ENCODE assay signal across 21 cellular contexts in genomic region chr9:109286981-109287380, GRCh38. TPM values are rescaled to one million over a fixed set of nuclear protein-coding genes. Genes with fewer than 3 reads are reported as not detected.
A peak's percentile ranks its signal among the peaks of the same experiment; 100 is the strongest.
DNase-seq lines count a peak whose midpoint lies in the region; ATAC-seq, FAIRE-seq and TF ChIP-seq lines count a peak whose summit lies in the region.
"Had no signal": no experiment of that assay in that cellular context is flagged by ENCODE, and none has a peak within 500 bp of the region (broad histone marks: within the 10 kb centered on the region; RNA-seq: fewer than 3 reads in every experiment).

No MANE protein-coding gene starts in this region.

- intact Hi-C loops in left ventricle myocardium inferior (cut with micrococcal nuclease), result no loop called here
- intact Hi-C loops in thyroid gland (cut with DNase I), result no loop called here
- intact Hi-C loops in sciatic nerve (cut with DNase I), result no loop called here

- CTCF ChIA-PET in GM10248 (lab: Yijun Ruan, JAX), result interaction anchor here (1.2 to 1.7 kb wide), 3 partner anchors 10 to 183 kb away, joined by 4 to 5 read pairs (median 4); no protein-coding TSS in a partner anchor

- H3K36me3 ChIP-seq in astrocyte (ENCODE audit: insufficient read depth, low read length) (no peaks in the 10 kb centered on the region), left ventricle myocardium inferior (no peaks in the 10 kb centered on the region), thyroid gland (no peaks in the 10 kb centered on the region)

- H3K4me3 ChIP-seq in astrocyte (ENCODE audit: insufficient read depth, low read depth, low read length) (no peak overlapping the region), left ventricle myocardium inferior (no peak overlapping the region), thyroid gland (replicated peaks in 1 of 3) (no peak overlapping the region)
- H3K4me3 ChIP-seq: coronary artery had no signal

- peaks cover 5% of the 10 kb centered on the region for H3K4me1 Mint-ChIP-seq in astrocyte (ENCODE audit: low read depth, unreplicated experiment)
- H3K4me1 Mint-ChIP-seq: CD8-positive, alpha-beta memory T cell; memory B cell; natural killer cell; stimulated activated memory B cell treated with anti-CD40 and anti-IgM and Interleukin-4, amounts not matched to agents 10 μg/mL and 1 μg/mL and 100 μg/mL, for 72 hours had no signal

- FAIRE-seq in astrocyte (lab: Jason Lieb, UNC), result no peak

- H3K27me3 ChIP-seq in astrocyte (ENCODE audit: insufficient read depth, low read length) (no peaks in the 10 kb centered on the region), left ventricle myocardium inferior (ENCODE audit: low read depth) (no peaks in the 10 kb centered on the region), thyroid gland (no peaks in the 10 kb centered on the region)

- no peak for TF ChIP-seq POLR2A in thyroid gland (IDR thresholded peaks at IDR 0.05)

- H3K27ac ChIP-seq in astrocyte (ENCODE audit: low read depth, low read length) (peak overlapping the region; percentile 66), left ventricle myocardium inferior (replicated peaks) (peak overlapping the region; percentile 42), thyroid gland (peak overlapping the region in 2 of 3 donors; percentile 45 to 78)
- H3K27ac ChIP-seq: coronary artery had no signal

- H3K4me2 ChIP-seq in astrocyte (ENCODE audit: low read length), result peak overlapping the region; percentile 72

- H3K27me3 Mint-ChIP-seq in astrocyte (ENCODE audit: low read depth, unreplicated experiment), result peaks cover 5% of the 10 kb centered on the region
- H3K27me3 Mint-ChIP-seq: stimulated activated memory B cell treated with anti-CD40 and anti-IgM and Interleukin-4, amounts not matched to agents 10 μg/mL and 1 μg/mL and 100 μg/mL, for 72 hours; type B pancreatic cell had no signal

- no peak overlapping the region for H3K27ac Mint-ChIP-seq in astrocyte (ENCODE audit: unreplicated experiment)
- H3K27ac Mint-ChIP-seq: memory B cell; natural killer cell; stimulated activated memory B cell treated with anti-CD40 and anti-IgM and Interleukin-4, amounts not matched to agents 10 μg/mL and 1 μg/mL and 100 μg/mL, for 72 hours; type B pancreatic cell had no signal

- POLR2A ChIA-PET in GM10248 (lab: Yijun Ruan, JAX), result no interaction called here

- ATAC-seq in sciatic nerve, result no peak
- no peak for ATAC-seq in HG03135 (IDR thresholded peaks at IDR 0.05; ENCODE audit: unreplicated experiment)
- ATAC-seq: natural killer cell; stimulated activated memory B cell treated with anti-CD40 and anti-IgM and Interleukin-4, amounts not matched to agents 10 μg/mL and 1 μg/mL and 100 μg/mL, for 72 hours had no signal

- DNase-seq in NCI-H510A treated with DMSO at 0.1 percent for 48 hours (lab: John Stamatoyannopoulos, UW) (peak; percentile 30), NCI-H510A (lab: John Stamatoyannopoulos, UW) (no peak), astrocyte (ENCODE audit: low read depth) (peak; percentile 38), left ventricle myocardium inferior (no peak), thyroid gland (no peak), sciatic nerve (ENCODE audit: low spot score) (no peak), GM10248 (ENCODE audit: extremely low spot score) (no peak)
- DNase-seq: ACHN; activated CD4-positive, alpha-beta T cell treated with anti-CD3 and anti-CD28 coated beads for 48 hours; activated CD8-positive, alpha-beta memory T cell treated with anti-CD3 and anti-CD28 coated beads, Interleukin-2, amount 50 U/mL, for 48 hours; aorta; CD8-positive, alpha-beta memory T cell; natural killer cell; NCI-H1092; NCI-H748 treated with DMSO at 0.1 percent for 48 hours; posterior cingulate gyrus had no signal

- H3K9me3 Mint-ChIP-seq in astrocyte (ENCODE audit: unreplicated experiment), result peaks cover 3% of the 10 kb centered on the region
- H3K9me3 Mint-ChIP-seq: CD8-positive, alpha-beta memory T cell; memory B cell; natural killer cell; stimulated activated memory B cell treated with anti-CD40 and anti-IgM and Interleukin-4, amounts not matched to agents 10 μg/mL and 1 μg/mL and 100 μg/mL, for 72 hours; type B pancreatic cell had no signal

- no peaks in the 10 kb centered on the region for H3K9me3 ChIP-seq in astrocyte (ENCODE audit: insufficient read depth, low read depth, low read length)
- H3K9me3 ChIP-seq in left ventricle myocardium inferior (replicated peaks), result no peaks in the 10 kb centered on the region
- no peaks in the 10 kb centered on the region for H3K9me3 ChIP-seq in thyroid gland

- no peak overlapping the region for H2AFZ ChIP-seq in astrocyte (ENCODE audit: low read depth, low read length)

- TF ChIP-seq CTCF in astrocyte (IDR thresholded peaks at IDR 0.05; ENCODE audit: insufficient read depth, low read depth, low read length) (no peak), left ventricle myocardium inferior (IDR thresholded peaks at IDR 0.05; ENCODE audit: borderline replicate concordance) (no peak), thyroid gland (IDR thresholded peaks at IDR 0.05) (no peak), GM10248 (IDR thresholded peaks at IDR 0.05; ENCODE audit: control extremely low read depth, extremely low read depth, low read depth, missing control alignments) (no peak)

- H3K4me1 ChIP-seq in astrocyte (ENCODE audit: insufficient read depth, low read length), result peaks cover 6% of the 10 kb centered on the region
- H3K4me1 ChIP-seq in left ventricle myocardium inferior, result peaks cover 13% of the 10 kb centered on the region
- peaks cover 46 to 61% of the 10 kb centered on the region in 2 donors for H3K4me1 ChIP-seq in thyroid gland

- H3K4me3 Mint-ChIP-seq in astrocyte (ENCODE audit: unreplicated experiment), result no peak overlapping the region
- H3K4me3 Mint-ChIP-seq: CD8-positive, alpha-beta memory T cell; memory B cell; natural killer cell; stimulated activated memory B cell treated with anti-CD40 and anti-IgM and Interleukin-4, amounts not matched to agents 10 μg/mL and 1 μg/mL and 100 μg/mL, for 72 hours; type B pancreatic cell had no signal

- H4K20me1 ChIP-seq in astrocyte (ENCODE audit: insufficient read depth, low read length), result no peaks in the 10 kb centered on the region

- H3K36me3 Mint-ChIP-seq in astrocyte (ENCODE audit: low read depth, unreplicated experiment), result no peaks in the 10 kb centered on the region
- H3K36me3 Mint-ChIP-seq: CD8-positive, alpha-beta memory T cell; memory B cell; natural killer cell; stimulated activated memory B cell treated with anti-CD40 and anti-IgM and Interleukin-4, amounts not matched to agents 10 μg/mL and 1 μg/mL and 100 μg/mL, for 72 hours had no signal

- H3K9ac ChIP-seq in astrocyte (ENCODE audit: low read length), result no peak overlapping the region

- H3K79me2 ChIP-seq in astrocyte (ENCODE audit: insufficient read depth, low read length), result no peaks in the 10 kb centered on the region

RNA-seq across cellular contexts. Expression of gene EPB41L4B, which starts 33.9 kb away (rescaled TPM):
- total RNA-seq in astrocyte (1.2 and 2.0 TPM in 2 replicates), left ventricle myocardium inferior (13.9 TPM), thyroid gland (10 to 100 TPM; 56.4 to 72.7 (median 71.0) TPM), sciatic nerve (31.8 TPM)
- total RNA-seq: natural killer cell had no signal

Comparison
In these comparisons a context has a peak if more than half of its experiments do, and no peak if none do; other contexts are left out.
1. DNase-seq: peak in NCI-H510A treated with DMSO at 0.1 percent for 48 hours (single experiment) and astrocyte (single experiment); none in NCI-H510A (single experiment), left ventricle myocardium inferior (single experiment), thyroid gland (0 of 2), sciatic nerve (single experiment) and GM10248 (single experiment).
2. Peak in every context shown above with its lines, with median percentiles within 50 percentile points of each other: H3K27ac ChIP-seq.